In the genomic region with DNA sequence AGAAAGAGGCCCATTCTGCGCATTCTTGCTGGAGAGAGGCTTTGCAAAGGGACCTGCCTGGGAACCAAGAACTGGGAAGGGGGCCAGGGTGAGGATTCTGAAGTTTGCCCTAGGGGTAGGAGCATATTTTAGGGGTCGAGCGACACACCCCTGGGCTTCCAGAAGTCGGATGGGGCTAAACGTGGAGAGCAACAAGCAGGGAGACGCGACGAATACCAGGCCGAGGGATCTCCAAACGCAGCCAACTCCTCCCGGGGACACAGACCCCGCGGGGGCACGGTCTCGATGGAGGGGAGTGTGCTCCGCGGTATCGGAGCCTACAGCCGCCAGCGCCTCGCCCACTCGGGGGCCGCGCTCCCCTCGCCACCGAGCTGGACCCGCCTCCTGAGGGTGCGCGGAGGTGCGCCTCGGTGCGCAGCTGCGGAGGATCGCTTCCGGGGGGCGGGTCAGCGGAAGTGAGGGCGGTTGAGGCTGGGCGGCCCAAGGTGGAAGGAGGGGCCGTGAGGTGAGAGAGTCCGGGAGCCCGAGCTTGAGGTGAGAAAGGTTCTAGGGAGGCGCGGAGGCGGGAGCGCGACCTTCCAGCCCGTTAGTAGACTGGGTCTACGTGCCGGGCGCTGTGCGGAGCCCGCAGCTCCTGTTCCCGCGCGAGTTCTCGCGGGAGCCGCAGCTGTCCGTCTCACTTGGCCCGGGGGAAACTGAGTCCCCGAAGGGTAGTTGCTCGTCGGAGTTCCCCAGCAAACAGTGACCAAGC, we compare ENCODE assay signal across 8 cellular contexts. TPM values are rescaled to one million over a fixed set of nuclear protein-coding genes. Genes with fewer than 3 reads are reported as not detected.
DNase-seq lines count a peak whose midpoint lies in the region; ATAC-seq and TF ChIP-seq lines count a peak whose summit lies in the region.

Gene MTFR1L (plus strand): TSS at position 459 of the 751 bp plus-strand sequence. CDS start 3,151 bp downstream, outside the sequence.

- H3K9me3 Mint-ChIP-seq in activated CD4-positive, alpha-beta T cell treated with anti-CD3 and anti-CD28 coated beads for 36 hours (ENCODE audit: low read depth) = no peaks in the 10 kb centered on the region

- TF ChIP-seq CTCF in AG10803 (conservative IDR thresholded peaks at IDR 0.05; ENCODE audit: low read length) (no peak), choroid plexus epithelial cell (conservative IDR thresholded peaks at IDR 0.05; ENCODE audit: low read depth, low read length) (no peak)

- peak within 1 kb of the TSS; percentile 93 for H3K27ac Mint-ChIP-seq in activated CD4-positive, alpha-beta T cell treated with anti-CD3 and anti-CD28 coated beads for 36 hours

- CTCF ChIA-PET in activated CD4-positive, alpha-beta T cell treated with anti-CD3 and anti-CD28 coated beads for 36 hours (lab: Charles Lee) = interaction anchor here (0.6 to 1.5 kb wide), 9 partner anchors 33 to 300 kb away, joined by 3 to 5 read pairs (median 3); partner anchors contain the start of gene PAFAH2

- peaks cover 4% of the 10 kb centered on the region for H3K36me3 Mint-ChIP-seq in activated CD4-positive, alpha-beta T cell treated with anti-CD3 and anti-CD28 coated beads for 36 hours (ENCODE audit: low read depth)

- intact Hi-C loops in activated CD4-positive, alpha-beta T cell treated with anti-CD3 and anti-CD28 coated beads for 36 hours (cut with DNase I, micrococcal nuclease) = loop anchor here (1.0 to 10.0 kb wide), 12 partner anchors 40 to 575 kb away; partner anchors contain the start of genes PAFAH2 (in 2 of the 2), AUNIP (in 1 of the 2), LDLRAP1 (in 1 of the 2) and MACO1 (in 1 of the 2)
- intact Hi-C loops in left colon (cut with DNase I, micrococcal nuclease) = no loop called here

- peak; percentile 58 for ATAC-seq in GM18870 (IDR thresholded peaks at IDR 0.05; ENCODE audit: unreplicated experiment)
- ATAC-seq in HG03103 (IDR thresholded peaks at IDR 0.05; ENCODE audit: low read depth, unreplicated experiment) = peak; percentile 62
- peak; percentile 92 for ATAC-seq in activated CD4-positive, alpha-beta T cell treated with anti-CD3 and anti-CD28 coated beads for 36 hours
- peak; percentile 84 for ATAC-seq in left colon

- H3K4me3 Mint-ChIP-seq in activated CD4-positive, alpha-beta T cell treated with anti-CD3 and anti-CD28 coated beads for 36 hours = peak within 1 kb of the TSS; percentile 87

- H3K4me1 Mint-ChIP-seq in activated CD4-positive, alpha-beta T cell treated with anti-CD3 and anti-CD28 coated beads for 36 hours = peaks cover 33% of the 10 kb centered on the region

- H3K27me3 Mint-ChIP-seq in activated CD4-positive, alpha-beta T cell treated with anti-CD3 and anti-CD28 coated beads for 36 hours = no peaks in the 10 kb centered on the region

- DNase-seq in AG10803 (ENCODE audit: low read depth) (peak; percentile 66), NCI-H446 treated with DMSO at 0.1 percent for 48 hours (lab: John Stamatoyannopoulos, UW) (peak; percentile 55), choroid plexus epithelial cell (ENCODE audit: low read depth) (peak; percentile 72), left colon (peak; percentile 92 to 95)
- peak; percentile 97 for DNase-seq in activated CD4-positive, alpha-beta T cell treated with anti-CD3 and anti-CD28 coated beads for 36 hours
- peak; percentile 94 for DNase-seq in stimulated activated CD4-positive, alpha-beta T cell treated with anti-CD3 and anti-CD28 coated beads, Interleukin-1b, Interleukin-23, amount 100 ng/mL, for 48 hours

- POLR2A ChIA-PET in activated CD4-positive, alpha-beta T cell treated with anti-CD3 and anti-CD28 coated beads for 36 hours (lab: Charles Lee) = interaction anchor here (0.6 to 1.1 kb wide), 5 partner anchors 58 to 417 kb away, joined by 3 to 4 read pairs (median 3); no protein-coding TSS in a partner anchor

- H3K4me3 ChIP-seq in AG10803 (ENCODE audit: low read length) (peak within 1 kb of the TSS; percentile 89), choroid plexus epithelial cell (ENCODE audit: low read depth, low read length) (peak within 1 kb of the TSS; percentile 92)

RNA-seq across cellular contexts. Expression of gene MTFR1L, which starts in this region (rescaled TPM):
- 10 to 100 TPM; 27.7 to 30.8 TPM for total RNA-seq in activated CD4-positive, alpha-beta T cell treated with anti-CD3 and anti-CD28 coated beads for 36 hours
- total RNA-seq in left colon = 10 to 100 TPM; 42.1 to 59.4 TPM

Comparison
In these comparisons a context has a peak if more than half of its experiments do, and no peak if none do; other contexts are left out.
1. Peak in every context shown above with its lines: DNase-seq, ATAC-seq and H3K4me3 ChIP-seq.
2. intact Hi-C loops: an anchor here in activated CD4-positive, alpha-beta T cell treated with anti-CD3 and anti-CD28 coated beads for 36 hours (1.0 to 10.0 kb wide); none called in left colon.